6 cellular contexts compared by ENCODE assay signal in the genomic region with DNA sequence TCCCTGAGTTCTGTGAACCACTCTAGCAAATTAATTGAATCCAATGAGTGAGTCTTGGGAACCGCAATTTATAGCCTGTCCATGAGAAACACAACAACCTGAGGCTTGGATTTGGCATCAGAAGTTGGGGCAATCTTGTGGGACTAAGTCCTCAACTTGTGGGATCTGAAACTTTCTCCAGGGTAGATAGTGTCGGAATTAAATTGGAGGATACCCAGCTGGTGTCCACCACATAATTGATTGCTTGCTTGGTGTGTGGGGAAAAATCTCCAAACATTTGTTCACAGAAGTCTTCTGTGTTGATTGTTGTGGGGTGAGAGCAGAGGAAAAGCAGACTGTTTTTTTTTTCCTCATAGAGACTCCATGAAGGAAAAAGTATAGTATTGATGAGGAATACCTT.
"Had no signal": no experiment of that assay in that cellular context is flagged by ENCODE, and none has a peak within 500 bp of the region (broad histone marks: within the 10 kb centered on the region; RNA-seq: fewer than 3 reads in every experiment).

No MANE protein-coding gene starts in this region.

- DNase-seq: GDM1, GF-D8 had no signal

- ATAC-seq: GM12878 had no signal

- H3K4me3 ChIP-seq: GM12878 had no signal

- FAIRE-seq: GM12878, GM12891, GM12892, GM19239 had no signal
